Comparison of ENCODE assay signal across 8 cellular contexts in genomic region chr7:80078159-80078731, GRCh38. TPM values are rescaled to one million over a fixed set of nuclear protein-coding genes. Genes with fewer than 3 reads are reported as not detected.
A peak's percentile ranks its signal among the peaks of the same experiment; 100 is the strongest.
DNase-seq lines count a peak whose midpoint lies in the region; ATAC-seq and TF ChIP-seq lines count a peak whose summit lies in the region.

No MANE protein-coding gene starts in this region.

- ATAC-seq in activated CD4-positive, alpha-beta T cell treated with anti-CD3 and anti-CD28 coated beads for 36 hours: peak; percentile 79
- ATAC-seq in SK-N-SH treated with all-trans-retinoic acid at 6 μM for 48 hours: peak; percentile 38

- CTCF ChIA-PET in activated CD4-positive, alpha-beta T cell treated with anti-CD3 and anti-CD28 coated beads for 36 hours (lab: Charles Lee): interaction anchor here (1.0 to 1.3 kb wide), 4 partner anchors 9 to 76 kb away, joined by 3 to 4 read pairs (median 4); no protein-coding TSS in a partner anchor

- no peaks in the 10 kb centered on the region for H3K9me3 Mint-ChIP-seq in activated CD4-positive, alpha-beta T cell treated with anti-CD3 and anti-CD28 coated beads for 36 hours (ENCODE audit: low read depth)

- H3K27me3 Mint-ChIP-seq in activated CD4-positive, alpha-beta T cell treated with anti-CD3 and anti-CD28 coated beads for 36 hours: no peaks in the 10 kb centered on the region

- intact Hi-C loops in activated CD4-positive, alpha-beta T cell treated with anti-CD3 and anti-CD28 coated beads for 36 hours (cut with DNase I, micrococcal nuclease): loop anchor here in 1 of 2 experiments (1.0 kb wide), 2 partner anchors 58 to 140 kb away; no protein-coding TSS in a partner anchor

- DNase-seq in activated CD4-positive, alpha-beta T cell treated with anti-CD3 and anti-CD28 coated beads for 36 hours: peak; percentile 44
- DNase-seq in activated CD4-positive, alpha-beta T cell treated with anti-CD3 and anti-CD28 coated beads, Interleukin-2, amount 50 U/mL, for 4 hours: no peak
- DNase-seq in fibroblast of gingiva (ENCODE audit: low read depth) (peak; percentile 15), CD1c-positive myeloid dendritic cell (ENCODE audit: extremely low spot score) (no peak), glomerular visceral epithelial cell (ENCODE audit: extremely low spot score) (no peak), AG08395 (ENCODE audit: low spot score) (no peak)
- DNase-seq in stimulated activated CD4-positive, alpha-beta T cell treated with anti-CD3 and anti-CD28 coated beads, Interleukin-4, amount 100 ng/mL, for 1 hour: peak; percentile 11

- H3K4me3 Mint-ChIP-seq in activated CD4-positive, alpha-beta T cell treated with anti-CD3 and anti-CD28 coated beads for 36 hours: peak overlapping the region; percentile 34

- no peaks in the 10 kb centered on the region for H3K36me3 Mint-ChIP-seq in activated CD4-positive, alpha-beta T cell treated with anti-CD3 and anti-CD28 coated beads for 36 hours (ENCODE audit: low read depth)

- POLR2A ChIA-PET in activated CD4-positive, alpha-beta T cell treated with anti-CD3 and anti-CD28 coated beads for 36 hours (lab: Charles Lee): no interaction called here

- H3K4me1 Mint-ChIP-seq in activated CD4-positive, alpha-beta T cell treated with anti-CD3 and anti-CD28 coated beads for 36 hours: peaks cover 12% of the 10 kb centered on the region

- peak overlapping the region; percentile 74 for H3K27ac Mint-ChIP-seq in activated CD4-positive, alpha-beta T cell treated with anti-CD3 and anti-CD28 coated beads for 36 hours

TF ChIP-seq in SK-N-SH treated with all-trans-retinoic acid at 6 μM for 48 hours, 23 proteins besides CTCF, POLR2A, EP300 and RAD21:
- TF ChIP-seq, protein P1, sequence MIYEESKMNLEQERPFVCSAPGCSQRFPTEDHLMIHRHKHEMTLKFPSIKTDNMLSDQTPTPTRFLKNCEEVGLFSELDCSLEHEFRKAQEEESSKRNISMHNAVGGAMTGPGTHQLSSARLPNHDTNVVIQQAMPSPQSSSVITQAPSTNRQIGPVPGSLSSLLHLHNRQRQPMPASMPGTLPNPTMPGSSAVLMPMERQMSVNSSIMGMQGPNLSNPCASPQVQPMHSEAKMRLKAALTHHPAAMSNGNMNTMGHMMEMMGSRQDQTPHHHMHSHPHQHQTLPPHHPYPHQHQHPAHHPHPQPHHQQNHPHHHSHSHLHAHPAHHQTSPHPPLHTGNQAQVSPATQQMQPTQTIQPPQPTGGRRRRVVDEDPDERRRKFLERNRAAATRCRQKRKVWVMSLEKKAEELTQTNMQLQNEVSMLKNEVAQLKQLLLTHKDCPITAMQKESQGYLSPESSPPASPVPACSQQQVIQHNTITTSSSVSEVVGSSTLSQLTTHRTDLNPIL (CRISPR knock-in tag; IDR thresholded peaks at IDR 0.05; ENCODE audit: low read depth): no peak
- no peak for TF ChIP-seq PATZ1 (CRISPR knock-in tag; IDR thresholded peaks at IDR 0.05; ENCODE audit: borderline replicate concordance)

RNA-seq across cellular contexts. Expression of gene GNAI1, which starts 56.4 kb away (rescaled TPM):
- total RNA-seq in activated CD4-positive, alpha-beta T cell treated with anti-CD3 and anti-CD28 coated beads for 36 hours: 1 to 10 TPM; 3.6 to 4.1 TPM

Comparison
In these comparisons a context has a peak if more than half of its experiments do, and no peak if none do; other contexts are left out.
1. DNase-seq: peak in activated CD4-positive, alpha-beta T cell treated with anti-CD3 and anti-CD28 coated beads for 36 hours (single experiment), fibroblast of gingiva (single experiment) and stimulated activated CD4-positive, alpha-beta T cell treated with anti-CD3 and anti-CD28 coated beads, Interleukin-4, amount 100 ng/mL, for 1 hour (single experiment); none in activated CD4-positive, alpha-beta T cell treated with anti-CD3 and anti-CD28 coated beads, Interleukin-2, amount 50 U/mL, for 4 hours (0 of 2), CD1c-positive myeloid dendritic cell (single experiment), glomerular visceral epithelial cell (single experiment) and AG08395 (single experiment).